32 cellular contexts compared by ENCODE assay signal in genomic region chr17:75650874-75651273, GRCh38. TPM values are rescaled to one million over a fixed set of nuclear protein-coding genes. Genes with fewer than 3 reads are reported as not detected.
"Had no signal": no experiment of that assay in that cellular context is flagged by ENCODE, and none has a peak within 500 bp of the region (broad histone marks: within the 10 kb centered on the region; RNA-seq: fewer than 3 reads in every experiment).

No MANE protein-coding gene starts in this region.

- H3K27me3 ChIP-seq: ascending aorta, body of pancreas had no signal

- H3K9me3 ChIP-seq: ascending aorta, body of pancreas had no signal

- H3K4me3 ChIP-seq: ascending aorta, body of pancreas, SK-N-MC had no signal

- DNase-seq: activated CD4-positive, alpha-beta T cell treated with anti-CD3 and anti-CD28 coated beads for 4 hours; activated CD4-positive, alpha-beta T cell treated with anti-CD3 and anti-CD28 coated beads, Interleukin-2, amount 50 U/mL, for 4 hours; activated CD8-positive, alpha-beta memory T cell treated with anti-CD3 and anti-CD28 coated beads, Interleukin-2, amount 10 ng/mL, durations not matched to agents 7 days and 5 days; activated effector memory CD4-positive, alpha-beta T cell treated with Interleukin-2 at 50 U/mL for 16 hours; activated naive CD4-positive, alpha-beta T cell; activated naive CD8-positive, alpha-beta T cell treated with anti-CD3 and anti-CD28 coated beads, Interleukin-2, amount 50 U/mL, for 24 hours; activated T-cell treated with anti-CD3 and anti-CD28 coated beads, Interleukin-2, amount 50 U/mL, for 24 hours; amniotic stem cell; body of pancreas; KG1; NCI-H1092; NCI-H1417; NCI-H1694; NCI-H2029; NCI-H2107; NCI-H2171 treated with DMSO at 0.1 percent for 48 hours; NCI-H226; NCI-H526; NCI-H82; NK-92 treated with Interleukin-12 subunit alpha and Interleukin-12 subunit beta, amount 100 ng/mL, for 24 hours; OCI-M1; RPMI8226; T-cell; T-helper 2 cell; T1000 had no signal

- H3K27ac ChIP-seq: ascending aorta, body of pancreas, SK-N-MC had no signal

- ATAC-seq: activated CD4-positive, CD25-positive, alpha-beta regulatory T cell treated with anti-CD3 and anti-CD28 coated beads, Interleukin-2, amount 50 U/mL, for 24 hours; activated CD8-positive, alpha-beta memory T cell treated with anti-CD3 and anti-CD28 coated beads, Interleukin-2, amount 10 ng/mL, durations not matched to agents 7 days and 5 days; activated naive CD8-positive, alpha-beta T cell treated with anti-CD3 and anti-CD28 coated beads, Interleukin-2, amount 50 U/mL, for 24 hours; body of pancreas; Panc1; Right ventricle myocardium inferior; T-cell had no signal

- H3K4me1 ChIP-seq: ascending aorta had no signal

RNA-seq across cellular contexts. Expression of gene SMIM5, which starts 17.6 kb away (rescaled TPM):
- total RNA-seq: activated T-helper 1 cell treated with anti-CD3 and anti-CD28 coated beads, Interleukin-12 subunit alpha, Interleukin-12 subunit beta, Interleukin-2, Interleukin-4 antibody, amounts not matched to agents 30 ng/mL and 10 ng/mL and 1 ng/mL, durations not matched to agents 14 hours and 24 hours and 36 hours; ascending aorta; M059J had no signal
